ENCODE assay signal across 1 cellular context in genomic region chr17:61834610-61835009, GRCh38.
TF ChIP-seq lines count a peak whose summit lies in the region.

No MANE protein-coding gene starts in this region.

TF ChIP-seq in GM23338, 12 proteins besides CTCF, POLR2A, EP300 and RAD21:
- TF ChIP-seq, protein P1, sequence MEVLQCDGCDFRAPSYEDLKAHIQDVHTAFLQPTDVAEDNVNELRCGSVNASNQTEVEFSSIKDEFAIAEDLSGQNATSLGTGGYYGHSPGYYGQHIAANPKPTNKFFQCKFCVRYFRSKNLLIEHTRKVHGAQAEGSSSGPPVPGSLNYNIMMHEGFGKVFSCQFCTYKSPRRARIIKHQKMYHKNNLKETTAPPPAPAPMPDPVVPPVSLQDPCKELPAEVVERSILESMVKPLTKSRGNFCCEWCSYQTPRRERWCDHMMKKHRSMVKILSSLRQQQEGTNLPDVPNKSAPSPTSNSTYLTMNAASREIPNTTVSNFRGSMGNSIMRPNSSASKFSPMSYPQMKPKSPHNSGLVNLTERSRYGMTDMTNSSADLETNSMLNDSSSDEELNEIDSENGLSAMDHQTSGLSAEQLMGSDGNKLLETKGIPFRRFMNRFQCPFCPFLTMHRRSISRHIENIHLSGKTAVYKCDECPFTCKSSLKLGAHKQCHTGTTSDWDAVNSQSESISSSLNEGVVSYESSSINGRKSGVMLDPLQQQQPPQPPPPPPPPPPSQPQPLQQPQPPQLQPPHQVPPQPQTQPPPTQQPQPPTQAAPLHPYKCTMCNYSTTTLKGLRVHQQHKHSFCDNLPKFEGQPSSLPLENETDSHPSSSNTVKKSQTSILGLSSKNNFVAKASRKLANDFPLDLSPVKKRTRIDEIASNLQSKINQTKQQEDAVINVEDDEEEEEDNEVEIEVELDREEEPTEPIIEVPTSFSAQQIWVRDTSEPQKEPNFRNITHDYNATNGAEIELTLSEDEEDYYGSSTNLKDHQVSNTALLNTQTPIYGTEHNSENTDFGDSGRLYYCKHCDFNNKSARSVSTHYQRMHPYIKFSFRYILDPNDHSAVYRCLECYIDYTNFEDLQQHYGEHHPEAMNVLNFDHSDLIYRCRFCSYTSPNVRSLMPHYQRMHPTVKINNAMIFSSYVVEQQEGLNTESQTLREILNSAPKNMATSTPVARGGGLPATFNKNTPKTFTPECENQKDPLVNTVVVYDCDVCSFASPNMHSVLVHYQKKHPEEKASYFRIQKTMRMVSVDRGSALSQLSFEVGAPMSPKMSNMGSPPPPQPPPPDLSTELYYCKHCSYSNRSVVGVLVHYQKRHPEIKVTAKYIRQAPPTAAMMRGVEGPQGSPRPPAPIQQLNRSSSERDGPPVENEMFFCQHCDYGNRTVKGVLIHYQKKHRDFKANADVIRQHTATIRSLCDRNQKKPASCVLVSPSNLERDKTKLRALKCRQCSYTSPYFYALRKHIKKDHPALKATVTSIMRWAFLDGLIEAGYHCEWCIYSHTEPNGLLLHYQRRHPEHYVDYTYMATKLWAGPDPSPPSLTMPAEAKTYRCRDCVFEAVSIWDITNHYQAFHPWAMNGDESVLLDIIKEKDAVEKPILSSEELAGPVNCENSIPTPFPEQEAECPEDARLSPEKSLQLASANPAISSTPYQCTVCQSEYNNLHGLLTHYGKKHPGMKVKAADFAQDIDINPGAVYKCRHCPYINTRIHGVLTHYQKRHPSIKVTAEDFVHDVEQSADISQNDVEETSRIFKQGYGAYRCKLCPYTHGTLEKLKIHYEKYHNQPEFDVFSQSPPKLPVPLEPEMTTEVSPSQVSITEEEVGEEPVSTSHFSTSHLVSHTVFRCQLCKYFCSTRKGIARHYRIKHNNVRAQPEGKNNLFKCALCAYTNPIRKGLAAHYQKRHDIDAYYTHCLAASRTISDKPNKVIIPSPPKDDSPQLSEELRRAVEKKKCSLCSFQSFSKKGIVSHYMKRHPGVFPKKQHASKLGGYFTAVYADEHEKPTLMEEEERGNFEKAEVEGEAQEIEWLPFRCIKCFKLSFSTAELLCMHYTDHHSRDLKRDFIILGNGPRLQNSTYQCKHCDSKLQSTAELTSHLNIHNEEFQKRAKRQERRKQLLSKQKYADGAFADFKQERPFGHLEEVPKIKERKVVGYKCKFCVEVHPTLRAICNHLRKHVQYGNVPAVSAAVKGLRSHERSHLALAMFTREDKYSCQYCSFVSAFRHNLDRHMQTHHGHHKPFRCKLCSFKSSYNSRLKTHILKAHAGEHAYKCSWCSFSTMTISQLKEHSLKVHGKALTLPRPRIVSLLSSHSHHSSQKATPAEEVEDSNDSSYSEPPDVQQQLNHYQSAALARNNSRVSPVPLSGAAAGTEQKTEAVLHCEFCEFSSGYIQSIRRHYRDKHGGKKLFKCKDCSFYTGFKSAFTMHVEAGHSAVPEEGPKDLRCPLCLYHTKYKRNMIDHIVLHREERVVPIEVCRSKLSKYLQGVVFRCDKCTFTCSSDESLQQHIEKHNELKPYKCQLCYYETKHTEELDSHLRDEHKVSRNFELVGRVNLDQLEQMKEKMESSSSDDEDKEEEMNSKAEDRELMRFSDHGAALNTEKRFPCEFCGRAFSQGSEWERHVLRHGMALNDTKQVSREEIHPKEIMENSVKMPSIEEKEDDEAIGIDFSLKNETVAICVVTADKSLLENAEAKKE (CRISPR knock-in tag; IDR thresholded peaks at IDR 0.05), result no peak
- TF ChIP-seq NANOG (IDR thresholded peaks at IDR 0.05; ENCODE audit: borderline replicate concordance) (no peak), EZH2 (IDR thresholded peaks at IDR 0.05; ENCODE audit: low read depth, unreplicated experiment) (no peak), ETS1 (IDR thresholded peaks at IDR 0.05) (no peak), REST (IDR thresholded peaks at IDR 0.05; ENCODE audit: unreplicated experiment) (no peak)
